8 cellular contexts compared by ENCODE assay signal in genomic region chr3:129001101-129001816, GRCh38. TPM values are rescaled to one million over a fixed set of nuclear protein-coding genes. Genes with fewer than 3 reads are reported as not detected.
DNase-seq lines count a peak whose midpoint lies in the region; ATAC-seq and TF ChIP-seq lines count a peak whose summit lies in the region.

Gene EFCC1 (plus strand): TSS chr3:129001304. CDS start chr3:129001629, 325 bp downstream.

- H3K4me1 Mint-ChIP-seq in activated CD8-positive, alpha-beta T cell treated with anti-CD3 and anti-CD28 coated beads for 36 hours (ENCODE audit: low read depth): peaks cover 37% of the 10 kb centered on the region

- peak within 1 kb of the TSS; percentile 28 for H3K4me3 ChIP-seq in HEK293 (ENCODE audit: low read depth, low read length)

- POLR2A ChIA-PET in HEK293 (lab: Yijun Ruan, JAX): no interaction called here
- POLR2A ChIA-PET in activated CD8-positive, alpha-beta T cell treated with anti-CD3 and anti-CD28 coated beads for 36 hours (lab: Charles Lee): interaction anchor here (0.7 to 4.1 kb wide), 7 partner anchors 10 to 121 kb away, joined by 3 to 22 read pairs (median 4); no protein-coding TSS in a partner anchor

- peak; percentile 35 for ATAC-seq in activated CD8-positive, alpha-beta T cell treated with anti-CD3 and anti-CD28 coated beads for 36 hours
- ATAC-seq in left cardiac atrium (peak; percentile 82 to 86), GM21390 (IDR thresholded peaks at IDR 0.05; ENCODE audit: unreplicated experiment) (no peak), HG02759 (IDR thresholded peaks at IDR 0.05; ENCODE audit: unreplicated experiment) (no peak), GM18520 (IDR thresholded peaks at IDR 0.05; ENCODE audit: unreplicated experiment) (no peak)

- CTCF ChIA-PET in HEK293 (lab: Yijun Ruan, JAX): no interaction called here
- CTCF ChIA-PET in activated CD8-positive, alpha-beta T cell treated with anti-CD3 and anti-CD28 coated beads for 36 hours (lab: Charles Lee): interaction anchor here (1.2 to 2.8 kb wide), 3 partner anchors 11 to 25 kb away, joined by 3 to 12 read pairs (median 6); no protein-coding TSS in a partner anchor

- no peak within 1 kb of the TSS for H3K27ac ChIP-seq in HEK293 (ENCODE audit: extremely low read depth, low read depth, low read length)

- TF ChIP-seq CTCF in HEK293 (tag by site-specific recombination; IDR thresholded peaks at IDR 0.05): no peak
- no peak for TF ChIP-seq CTCF in activated CD8-positive, alpha-beta T cell treated with anti-CD3 and anti-CD28 coated beads for 36 hours (IDR thresholded peaks at IDR 0.05)

- no peak within 1 kb of the TSS for H3K27ac Mint-ChIP-seq in activated CD8-positive, alpha-beta T cell treated with anti-CD3 and anti-CD28 coated beads for 36 hours

- H3K4me1 ChIP-seq in HEK293 (ENCODE audit: control insufficient read depth, insufficient read depth, low read length): no peaks in the 10 kb centered on the region

- H3K36me3 Mint-ChIP-seq in activated CD8-positive, alpha-beta T cell treated with anti-CD3 and anti-CD28 coated beads for 36 hours (ENCODE audit: low read depth): no peaks in the 10 kb centered on the region

- peak; percentile 37 for DNase-seq in activated CD8-positive, alpha-beta T cell treated with anti-CD3 and anti-CD28 coated beads for 36 hours
- DNase-seq in left cardiac atrium (peak; percentile 85), retina (peak; percentile 83), SK-N-DZ (ENCODE audit: low spot score) (no peak)

- H3K9me3 Mint-ChIP-seq in activated CD8-positive, alpha-beta T cell treated with anti-CD3 and anti-CD28 coated beads for 36 hours: no peaks in the 10 kb centered on the region

- peaks cover 20% of the 10 kb centered on the region for H3K27me3 Mint-ChIP-seq in activated CD8-positive, alpha-beta T cell treated with anti-CD3 and anti-CD28 coated beads for 36 hours

- no peaks in the 10 kb centered on the region for H3K36me3 ChIP-seq in HEK293 (ENCODE audit: control insufficient read depth in 2 of 2, insufficient read depth in 1 of 2, low read length in 2 of 2)

- no peaks in the 10 kb centered on the region for H3K9me3 ChIP-seq in HEK293 (ENCODE audit: control insufficient read depth, insufficient read depth, low read depth, low read length)

- intact Hi-C loops in activated CD8-positive, alpha-beta T cell treated with anti-CD3 and anti-CD28 coated beads for 36 hours (cut with micrococcal nuclease): no loop called here
- intact Hi-C loops in left cardiac atrium (cut with DNase I): no loop called here

- peak within 1 kb of the TSS; percentile 71 for H3K4me3 Mint-ChIP-seq in activated CD8-positive, alpha-beta T cell treated with anti-CD3 and anti-CD28 coated beads for 36 hours

TF ChIP-seq in HEK293, 187 proteins besides CTCF, POLR2A, EP300 and RAD21 (continues in another document):
- TF ChIP-seq ZNF501 (tag by site-specific recombination; IDR thresholded peaks at IDR 0.05) (no peak), SP3 (tag by site-specific recombination; IDR thresholded peaks at IDR 0.05) (peak; percentile 54), ZNF311 (tag by site-specific recombination; IDR thresholded peaks at IDR 0.05; ENCODE audit: borderline replicate concordance) (no peak), HOXC10 (CRISPR knock-in tag; IDR thresholded peaks at IDR 0.05) (no peak), HIC1 (tag by site-specific recombination; IDR thresholded peaks at IDR 0.05) (no peak), ZNF335 (tag by site-specific recombination; conservative IDR thresholded peaks at IDR 0.05) (peak; percentile 21; the same call in 1 of the 2 replicates), ZNF658 (tag by site-specific recombination; IDR thresholded peaks at IDR 0.05) (no peak), ZNF2 (tag by site-specific recombination; IDR thresholded peaks at IDR 0.05) (no peak), GFI1B (tag by site-specific recombination; IDR thresholded peaks at IDR 0.05) (no peak), ZSCAN16 (tag by site-specific recombination; IDR thresholded peaks at IDR 0.05) (no peak), ZNF133 (tag by site-specific recombination; IDR thresholded peaks at IDR 0.05) (no peak), ZBTB6 (tag by site-specific recombination; IDR thresholded peaks at IDR 0.05) (peak; percentile 73; the same call in 1 of the 2 replicates), ZNF248 (tag by site-specific recombination; IDR thresholded peaks at IDR 0.05) (no peak), ZNF513 (tag by site-specific recombination; IDR thresholded peaks at IDR 0.05) (no peak), ZBTB8A (tag by site-specific recombination; IDR thresholded peaks at IDR 0.05) (no peak), SP2 (tag by site-specific recombination; IDR thresholded peaks at IDR 0.05) (peak; percentile 74), PRDM10 (tag by site-specific recombination; IDR thresholded peaks at IDR 0.05) (no peak), ZNF585B (tag by site-specific recombination; IDR thresholded peaks at IDR 0.05) (no peak)

RNA-seq across cellular contexts. Expression of gene EFCC1, which starts in this region (rescaled TPM):
- under 1 TPM; 0.16 to 0.38 TPM for total RNA-seq in activated CD8-positive, alpha-beta T cell treated with anti-CD3 and anti-CD28 coated beads for 36 hours
- 1 to 10 TPM; 1.1 to 2.3 TPM for total RNA-seq in left cardiac atrium
- not detected in 2 replicates for polyA plus RNA-seq in SK-N-DZ (2014; cell fraction: cytosol; rRNA removed)
- not detected in 2 replicates for polyA plus RNA-seq in SK-N-DZ (2014; cell fraction: nucleus; rRNA removed)

Comparison
In these comparisons a context has a peak if more than half of its experiments do, and no peak if none do; other contexts are left out.
1. Peak in DNase-seq and ATAC-seq in activated CD8-positive, alpha-beta T cell treated with anti-CD3 and anti-CD28 coated beads for 36 hours; RNA of the gene not detected or under 1 TPM.
2. ATAC-seq: peak in left cardiac atrium (2 of 2); none in GM21390 (single experiment), HG02759 (single experiment) and GM18520 (single experiment).